In genomic region chr6:1388927-1389790, GRCh38 we compare ENCODE assay signal across 9 cellular contexts. TPM values are rescaled to one million over a fixed set of nuclear protein-coding genes. Genes with fewer than 3 reads are reported as not detected.
A peak's percentile ranks its signal among the peaks of the same experiment; 100 is the strongest.
DNase-seq lines count a peak whose midpoint lies in the region; ATAC-seq and TF ChIP-seq lines count a peak whose summit lies in the region.
"Had no signal": no experiment of that assay in that cellular context is flagged by ENCODE, and none has a peak within 500 bp of the region (broad histone marks: within the 10 kb centered on the region; RNA-seq: fewer than 3 reads in every experiment).

FOXF2 (plus strand) TSS chr6:1389576; CDS start chr6:1389948, 372 bp downstream.

- peak within 1 kb of the TSS; percentile 88 for H3K4me3 ChIP-seq in SK-N-MC
- peak within 1 kb of the TSS; percentile 59 for H3K4me3 ChIP-seq in fibroblast of villous mesenchyme (ENCODE audit: low read depth, low read length)
- H3K4me3 ChIP-seq in rectal smooth muscle tissue (ENCODE audit: low read length) = peak within 1 kb of the TSS; percentile 68

- H3K27ac ChIP-seq in SK-N-MC (no peak within 1 kb of the TSS), rectal smooth muscle tissue (ENCODE audit: low read depth, low read length) (peak within 1 kb of the TSS; percentile 91)

- H3K36me3 ChIP-seq in SK-N-MC (ENCODE audit: insufficient read depth, low read length) (no peaks in the 10 kb centered on the region), rectal smooth muscle tissue (ENCODE audit: control insufficient read depth, insufficient read depth, low read length) (no peaks in the 10 kb centered on the region)

- H3K4me1 ChIP-seq in rectal smooth muscle tissue (ENCODE audit: control insufficient read depth, insufficient read depth, low read length) = no peaks in the 10 kb centered on the region

- no peaks in the 10 kb centered on the region for H3K9me3 ChIP-seq in SK-N-MC (ENCODE audit: low read depth, low read length)

- peak within 1 kb of the TSS; percentile 75 for H3K9ac ChIP-seq in SK-N-MC (ENCODE audit: insufficient read length)
- H3K9ac ChIP-seq in rectal smooth muscle tissue (ENCODE audit: low read length) = no peak within 1 kb of the TSS

- DNase-seq in ELR (ENCODE audit: low read depth) (peak; percentile 58), SK-N-MC (ENCODE audit: low read depth, low spot score) (no peak), fibroblast of villous mesenchyme (ENCODE audit: low read depth) (no peak), OCI-M1 (lab: John Stamatoyannopoulos, UW) (no peak), NCI-H128 (lab: John Stamatoyannopoulos, UW; ENCODE audit: unreplicated experiment) (no peak)
- DNase-seq: head of caudate nucleus had no signal

- ATAC-seq in GM21529 (IDR thresholded peaks at IDR 0.05; ENCODE audit: unreplicated experiment) (no peak), HG03108 (IDR thresholded peaks at IDR 0.05; ENCODE audit: unreplicated experiment) (no peak)

- H3K27me3 ChIP-seq in rectal smooth muscle tissue (ENCODE audit: control insufficient read depth, insufficient read depth, low read length) = peaks cover 19% of the 10 kb centered on the region

- TF ChIP-seq CTCF in fibroblast of villous mesenchyme (IDR thresholded peaks at IDR 0.05; ENCODE audit: insufficient read depth, low read depth, low read length) = no peak

RNA-seq across cellular contexts. Expression of gene FOXF2, which starts in this region (rescaled TPM):
- 0.97 TPM in 1 of 2 replicates, not detected in the other for total RNA-seq in fibroblast of villous mesenchyme
